Comparison of ENCODE assay signal across 1 cellular context in genomic region chr10:130137659-130138478, GRCh38.
TF ChIP-seq lines count a peak whose summit lies in the region.

No MANE protein-coding gene starts in this region.

TF ChIP-seq in GM23338, 12 proteins besides CTCF, POLR2A, EP300 and RAD21 (continued from another document):
- TF ChIP-seq ZNF462 (CRISPR knock-in tag; IDR thresholded peaks at IDR 0.05) (no peak), ZNF114 (CRISPR knock-in tag; IDR thresholded peaks at IDR 0.05) (no peak), POLR2AphosphoS5 (IDR thresholded peaks at IDR 0.05; ENCODE audit: low read depth) (no peak), ZNF331 (CRISPR knock-in tag; IDR thresholded peaks at IDR 0.05; ENCODE audit: low read depth) (no peak), EZH2 (IDR thresholded peaks at IDR 0.05; ENCODE audit: low read depth, unreplicated experiment) (no peak), NANOG (IDR thresholded peaks at IDR 0.05; ENCODE audit: borderline replicate concordance) (no peak), REST (IDR thresholded peaks at IDR 0.05; ENCODE audit: unreplicated experiment) (no peak), JUNB (IDR thresholded peaks at IDR 0.05; ENCODE audit: unreplicated experiment) (no peak), STAT1 (IDR thresholded peaks at IDR 0.05; ENCODE audit: unreplicated experiment) (no peak)
- TF ChIP-seq, protein P1, sequence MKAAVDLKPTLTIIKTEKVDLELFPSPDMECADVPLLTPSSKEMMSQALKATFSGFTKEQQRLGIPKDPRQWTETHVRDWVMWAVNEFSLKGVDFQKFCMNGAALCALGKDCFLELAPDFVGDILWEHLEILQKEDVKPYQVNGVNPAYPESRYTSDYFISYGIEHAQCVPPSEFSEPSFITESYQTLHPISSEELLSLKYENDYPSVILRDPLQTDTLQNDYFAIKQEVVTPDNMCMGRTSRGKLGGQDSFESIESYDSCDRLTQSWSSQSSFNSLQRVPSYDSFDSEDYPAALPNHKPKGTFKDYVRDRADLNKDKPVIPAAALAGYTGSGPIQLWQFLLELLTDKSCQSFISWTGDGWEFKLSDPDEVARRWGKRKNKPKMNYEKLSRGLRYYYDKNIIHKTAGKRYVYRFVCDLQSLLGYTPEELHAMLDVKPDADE (IDR thresholded peaks at IDR 0.05) = no peak
